17 cellular contexts compared by ENCODE assay signal in genomic region chr15:63020128-63020527, GRCh38.
"Had no signal": no experiment of that assay in that cellular context is flagged by ENCODE, and none has a peak within 500 bp of the region (broad histone marks: within the 10 kb centered on the region; RNA-seq: fewer than 3 reads in every experiment).

No MANE protein-coding gene starts in this region.

- H3K27ac ChIP-seq: adrenal gland had no signal

- H3K4me3 Mint-ChIP-seq: activated CD4-positive, alpha-beta T cell treated with anti-CD3 and anti-CD28 coated beads, Interleukin-2, amount 10 ng/mL, durations not matched to agents 7 days and 5 days; activated T-helper 17 cell treated with anti-CD3 and anti-CD28 coated beads, Interleukin-2, amount 50 U/mL, for 72 hours; endodermal cell; immature natural killer cell; natural killer cell; stimulated activated naive CD8-positive, alpha-beta T cell treated with anti-CD3 and anti-CD28 coated beads, Interleukin-15, Interleukin-2, amounts not matched to agents 100 ng/mL and 50 ng/mL, for 24 hours had no signal

- H3K4me3 ChIP-seq: adrenal gland, lung, mucosa of descending colon had no signal

- H3K27ac Mint-ChIP-seq: activated CD4-positive, alpha-beta T cell treated with anti-CD3 and anti-CD28 coated beads, Interleukin-2, amount 10 ng/mL, durations not matched to agents 7 days and 5 days; activated T-helper 17 cell treated with anti-CD3 and anti-CD28 coated beads, Interleukin-2, amount 50 U/mL, for 72 hours; endodermal cell; immature natural killer cell; natural killer cell; stimulated activated naive CD8-positive, alpha-beta T cell treated with anti-CD3 and anti-CD28 coated beads, Interleukin-15, Interleukin-2, amounts not matched to agents 100 ng/mL and 50 ng/mL, for 24 hours had no signal

- DNase-seq: activated CD4-positive, alpha-beta T cell treated with anti-CD3 and anti-CD28 coated beads, Interleukin-2, amount 10 ng/mL, durations not matched to agents 7 days and 5 days; activated CD4-positive, CD25-positive, alpha-beta regulatory T cell; activated CD8-positive, alpha-beta memory T cell treated with anti-CD3 and anti-CD28 coated beads for 24 hours; activated naive CD4-positive, alpha-beta T cell treated with anti-CD3 and anti-CD28 coated beads, Interleukin-2, amount 50 U/mL, for 16 hours; glutamatergic neuron; immature natural killer cell; left cardiac atrium; mucosa of descending colon; natural killer cell; occipital lobe; stimulated activated CD4-positive, alpha-beta T cell treated with anti-CD3 and anti-CD28 coated beads, Interleukin-4, amount 100 ng/mL, for 1 hour; T-helper 1 cell had no signal

- ATAC-seq: natural killer cell had no signal

- H3K36me3 Mint-ChIP-seq: immature natural killer cell, natural killer cell had no signal

- H3K9me3 Mint-ChIP-seq: activated CD4-positive, alpha-beta T cell treated with anti-CD3 and anti-CD28 coated beads, Interleukin-2, amount 10 ng/mL, durations not matched to agents 7 days and 5 days; activated T-helper 17 cell treated with anti-CD3 and anti-CD28 coated beads, Interleukin-2, amount 50 U/mL, for 72 hours; endodermal cell; immature natural killer cell; natural killer cell; stimulated activated naive CD8-positive, alpha-beta T cell treated with anti-CD3 and anti-CD28 coated beads, Interleukin-15, Interleukin-2, amounts not matched to agents 100 ng/mL and 50 ng/mL, for 24 hours had no signal

- H3K36me3 ChIP-seq: adrenal gland had no signal

- H3K9me3 ChIP-seq: adrenal gland, mucosa of descending colon had no signal

- H3K4me1 Mint-ChIP-seq: activated T-helper 17 cell treated with anti-CD3 and anti-CD28 coated beads, Interleukin-2, amount 50 U/mL, for 72 hours; immature natural killer cell; natural killer cell had no signal

- H3K27me3 ChIP-seq: adrenal gland had no signal

- H3K27me3 Mint-ChIP-seq: activated T-helper 17 cell treated with anti-CD3 and anti-CD28 coated beads, Interleukin-2, amount 50 U/mL, for 72 hours had no signal
